8 cellular contexts compared by ENCODE assay signal in the genomic region with DNA sequence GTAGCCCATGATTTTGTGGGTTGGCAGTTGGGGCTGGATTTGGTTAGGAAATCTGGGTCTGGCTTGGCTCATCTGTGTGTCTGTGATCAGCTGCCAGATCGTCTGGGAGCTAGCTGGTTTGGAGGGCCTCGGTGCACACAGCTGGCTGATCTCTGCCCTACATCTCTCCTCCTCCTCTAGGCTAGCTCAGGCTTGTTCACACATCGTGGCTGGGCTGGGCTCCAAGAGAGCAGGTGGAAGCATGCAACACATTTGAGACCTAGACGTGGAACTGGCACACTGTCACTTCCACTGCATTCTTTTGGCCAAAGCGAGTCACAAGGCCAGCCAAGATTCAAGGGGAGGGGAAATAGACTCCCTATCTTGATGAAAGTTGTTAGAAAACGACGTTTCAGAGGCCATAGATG. TPM values are rescaled to one million over a fixed set of nuclear protein-coding genes. Genes with fewer than 3 reads are reported as not detected.
DNase-seq lines count a peak whose midpoint lies in the region; ATAC-seq and TF ChIP-seq lines count a peak whose summit lies in the region.

No MANE protein-coding gene starts in this region.

- ATAC-seq in GM18909 (IDR thresholded peaks at IDR 0.05; ENCODE audit: poor library complexity, unreplicated experiment) = no peak
- no peak for ATAC-seq in omental fat pad (ENCODE audit: low FRiP score)
- ATAC-seq in GM18505 (IDR thresholded peaks at IDR 0.05; ENCODE audit: unreplicated experiment) = no peak

- TF ChIP-seq CTCF in A673 (conservative IDR thresholded peaks at IDR 0.05; ENCODE audit: low read depth, low read length) (no peak), type B pancreatic cell (conservative IDR thresholded peaks at IDR 0.05) (no peak), omental fat pad (IDR thresholded peaks at IDR 0.05) (no peak)

- no peak overlapping the region for H3K27ac ChIP-seq in A673 (ENCODE audit: low read depth, low read length, poor library complexity, severe bottlenecking)

- H3K27me3 Mint-ChIP-seq in type B pancreatic cell = no peaks in the 10 kb centered on the region

- no peak overlapping the region for H3K4me3 ChIP-seq in A673 (ENCODE audit: low read depth, low read length, poor library complexity, severe bottlenecking)

- DNase-seq in A673 (ENCODE audit: low spot score) (peak; percentile 14), LHCN-M2 (ENCODE audit: low read depth) (peak; percentile 97), anterior cingulate cortex (lab: John Stamatoyannopoulos, UW) (peak in 49 of 58 donors; percentile 4 to 79 (median 34)), inferior parietal cortex (ENCODE audit: extremely low spot score) (peak; percentile 45), type B pancreatic cell (ENCODE audit: extremely low spot score, unreplicated experiment) (no peak), omental fat pad (ENCODE audit: low spot score) (no peak)

- H3K9me3 ChIP-seq in A673 (ENCODE audit: low read depth, low read length, poor library complexity, severe bottlenecking) = no peaks in the 10 kb centered on the region

- no peaks in the 10 kb centered on the region for H3K27me3 ChIP-seq in A673 (replicated peaks; ENCODE audit: insufficient read depth, low read depth, low read length, poor library complexity)

- BruUV-seq in A673 (replicated peaks; lab: Mats Ljungman, UMichigan) = no TSS peak

- TF ChIP-seq POLR2A in GM18505 (IDR thresholded peaks at IDR 0.05; ENCODE audit: borderline replicate concordance, extremely low read depth, insufficient read depth, insufficient read length) = no peak

- intact Hi-C loops in A673 (cut with micrococcal nuclease; ENCODE audit: unreplicated experiment) = no loop called here

- POLR2A ChIA-PET in A673 (lab: Charles Lee; ENCODE audit: low non-redundant PET) = no interaction called here

- H3K27ac Mint-ChIP-seq in type B pancreatic cell = peak overlapping the region; percentile 46

- no peaks in the 10 kb centered on the region for H3K9me3 Mint-ChIP-seq in type B pancreatic cell

- peaks cover 86% of the 10 kb centered on the region for H3K36me3 ChIP-seq in A673 (ENCODE audit: insufficient read depth, low read length, poor library complexity, severe bottlenecking)

- no peaks in the 10 kb centered on the region for H3K4me1 Mint-ChIP-seq in type B pancreatic cell (ENCODE audit: unreplicated experiment)

- H3K4me1 ChIP-seq in A673 (ENCODE audit: insufficient read depth, low read length, poor library complexity, severe bottlenecking) = no peaks in the 10 kb centered on the region

- peaks cover 39% of the 10 kb centered on the region for H3K36me3 Mint-ChIP-seq in type B pancreatic cell

- CTCF ChIA-PET in A673 (lab: Charles Lee) = no interaction called here

- H3K4me3 Mint-ChIP-seq in type B pancreatic cell = no peak overlapping the region

RNA-seq across cellular contexts. Expression of a gene that starts 15.9 kb away (rescaled TPM):
- 49.6 and 57.1 TPM in 2 replicates for total RNA-seq in A673 (2021)
- total RNA-seq in LHCN-M2 (2014; rRNA removed) = 13.0 and 15.3 TPM in 2 replicates
- polyA plus RNA-seq in LHCN-M2 (2012) = 14.7 TPM
- 24.6 and 26.1 TPM in 2 replicates for total RNA-seq in type B pancreatic cell (ENCODE audit: low replicate concordance)
- total RNA-seq in omental fat pad = 10 to 100 TPM; 11.4 to 19.5 (median 14.7) TPM

RNA-seq across cellular contexts. Expression of a gene that starts 16.0 kb away (rescaled TPM):
- total RNA-seq in A673 (2021) (29.4 and 34.7 TPM in 2 replicates), LHCN-M2 (2014; rRNA removed) (15.8 and 16.0 TPM in 2 replicates), type B pancreatic cell (ENCODE audit: low replicate concordance) (12.6 and 17.7 TPM in 2 replicates), omental fat pad (10 to 100 TPM; 11.2 to 25.1 (median 15.2) TPM)
- 8.2 TPM for polyA plus RNA-seq in LHCN-M2 (2012)

Comparison
In these comparisons a context has a peak if more than half of its experiments do, and no peak if none do; other contexts are left out.
1. DNase-seq: peak in A673 (single experiment), LHCN-M2 (single experiment), anterior cingulate cortex (49 of 58) and inferior parietal cortex (single experiment); none in type B pancreatic cell (single experiment) and omental fat pad (single experiment).